ENCODE assay signal across 14 cellular contexts in genomic region chr1:24117722-24118409, GRCh38. TPM values are rescaled to one million over a fixed set of nuclear protein-coding genes. Genes with fewer than 3 reads are reported as not detected.
DNase-seq lines count a peak whose midpoint lies in the region; ATAC-seq and TF ChIP-seq lines count a peak whose summit lies in the region.
"Had no signal": no experiment of that assay in that cellular context is flagged by ENCODE, and none has a peak within 500 bp of the region (broad histone marks: within the 10 kb centered on the region; RNA-seq: fewer than 3 reads in every experiment).

No MANE protein-coding gene starts in this region.

- no peaks in the 10 kb centered on the region for H3K36me3 ChIP-seq in mucosa of descending colon (ENCODE audit: low read depth)

- no peaks in the 10 kb centered on the region for H3K9me3 ChIP-seq in mucosa of descending colon

- DNase-seq in A172 (ENCODE audit: low spot score), result peak; percentile 69
- DNase-seq in HS-5 (ENCODE audit: low read depth), result peak; percentile 15
- DNase-seq in cardiac fibroblast (ENCODE audit: low read depth in 2 of 2), result peak; percentile 37 to 71
- peak; percentile 56 to 77 (median 57) for DNase-seq in mucosa of descending colon
- DNase-seq in NCI-H2196 treated with DMSO at 0.1 percent for 48 hours (lab: John Stamatoyannopoulos, UW; ENCODE audit: unreplicated experiment), result no peak
- no peak for DNase-seq in KG1 (lab: John Stamatoyannopoulos, UW)
- DNase-seq in activated T-helper 2 cell treated with anti-CD3 and anti-CD28 coated beads, Interferon-gamma antibody, Interleukin-2, Interleukin-4, amounts not matched to agents 10 μg/mL and 5 μg/mL and 100 μg/mL, durations not matched to agents 14 hours and 24 hours and 36 hours (ENCODE audit: low spot score), result no peak
- DNase-seq: activated CD4-positive, alpha-beta memory T cell treated with anti-CD3 and anti-CD28 coated beads, Interleukin-2, amount 10 ng/mL, durations not matched to agents 7 days and 5 days; head of caudate nucleus; NCI-H187; T-helper 17 cell had no signal

- no peaks in the 10 kb centered on the region for H3K4me1 Mint-ChIP-seq in activated T-helper 2 cell treated with anti-CD3 and anti-CD28 coated beads, Interferon-gamma antibody, Interleukin-2, Interleukin-4, amounts not matched to agents 10 μg/mL and 5 μg/mL and 100 μg/mL, durations not matched to agents 14 hours and 24 hours and 36 hours (ENCODE audit: low read depth)
- H3K4me1 Mint-ChIP-seq: activated CD4-positive, alpha-beta memory T cell treated with anti-CD3 and anti-CD28 coated beads, Interleukin-2, amount 10 ng/mL, durations not matched to agents 7 days and 5 days had no signal

- H3K4me3 ChIP-seq in cardiac fibroblast (replicated peaks in 1 of 2; ENCODE audit: low read depth in 2 of 2, low read length in 2 of 2), result no peak overlapping the region
- H3K4me3 ChIP-seq in mucosa of descending colon, result no peak overlapping the region

- H3K27me3 Mint-ChIP-seq in activated T-helper 2 cell treated with anti-CD3 and anti-CD28 coated beads, Interferon-gamma antibody, Interleukin-2, Interleukin-4, amounts not matched to agents 10 μg/mL and 5 μg/mL and 100 μg/mL, durations not matched to agents 14 hours and 24 hours and 36 hours (ENCODE audit: low read depth), result peaks cover 19% of the 10 kb centered on the region

- no peak overlapping the region for H3K4me3 Mint-ChIP-seq in activated T-helper 2 cell treated with anti-CD3 and anti-CD28 coated beads, Interferon-gamma antibody, Interleukin-2, Interleukin-4, amounts not matched to agents 10 μg/mL and 5 μg/mL and 100 μg/mL, durations not matched to agents 14 hours and 24 hours and 36 hours (ENCODE audit: low read depth)
- H3K4me3 Mint-ChIP-seq: activated CD4-positive, alpha-beta memory T cell treated with anti-CD3 and anti-CD28 coated beads, Interleukin-2, amount 10 ng/mL, durations not matched to agents 7 days and 5 days; T-helper 17 cell had no signal

- no peak overlapping the region for H3K27ac Mint-ChIP-seq in activated T-helper 2 cell treated with anti-CD3 and anti-CD28 coated beads, Interferon-gamma antibody, Interleukin-2, Interleukin-4, amounts not matched to agents 10 μg/mL and 5 μg/mL and 100 μg/mL, durations not matched to agents 14 hours and 24 hours and 36 hours
- H3K27ac Mint-ChIP-seq: activated CD4-positive, alpha-beta memory T cell treated with anti-CD3 and anti-CD28 coated beads, Interleukin-2, amount 10 ng/mL, durations not matched to agents 7 days and 5 days; activated naive CD4-positive, alpha-beta T cell treated with anti-CD3 and anti-CD28 coated beads, Interleukin-2, amount 50 U/mL, for 72 hours; T-helper 17 cell had no signal

- H3K9me3 Mint-ChIP-seq in activated T-helper 2 cell treated with anti-CD3 and anti-CD28 coated beads, Interferon-gamma antibody, Interleukin-2, Interleukin-4, amounts not matched to agents 10 μg/mL and 5 μg/mL and 100 μg/mL, durations not matched to agents 14 hours and 24 hours and 36 hours, result no peaks in the 10 kb centered on the region
- H3K9me3 Mint-ChIP-seq: activated CD4-positive, alpha-beta memory T cell treated with anti-CD3 and anti-CD28 coated beads, Interleukin-2, amount 10 ng/mL, durations not matched to agents 7 days and 5 days; activated naive CD4-positive, alpha-beta T cell treated with anti-CD3 and anti-CD28 coated beads, Interleukin-2, amount 50 U/mL, for 72 hours had no signal

- ATAC-seq in mucosa of descending colon (peak; percentile 59), HG03439 (IDR thresholded peaks at IDR 0.05; ENCODE audit: unreplicated experiment) (no peak)
- ATAC-seq: activated naive CD4-positive, alpha-beta T cell treated with anti-CD3 and anti-CD28 coated beads, Interleukin-2, amount 50 U/mL, for 72 hours; T-helper 17 cell had no signal

- no peaks in the 10 kb centered on the region for H3K36me3 Mint-ChIP-seq in activated T-helper 2 cell treated with anti-CD3 and anti-CD28 coated beads, Interferon-gamma antibody, Interleukin-2, Interleukin-4, amounts not matched to agents 10 μg/mL and 5 μg/mL and 100 μg/mL, durations not matched to agents 14 hours and 24 hours and 36 hours (ENCODE audit: low read depth)
- H3K36me3 Mint-ChIP-seq: activated naive CD4-positive, alpha-beta T cell treated with anti-CD3 and anti-CD28 coated beads, Interleukin-2, amount 50 U/mL, for 72 hours had no signal

- TF ChIP-seq CTCF in cardiac fibroblast (IDR thresholded peaks at IDR 0.05; ENCODE audit: low read depth, low read length) (no peak), mucosa of descending colon (IDR thresholded peaks at IDR 0.05) (no peak)

- peaks cover 36% of the 10 kb centered on the region for H3K4me1 ChIP-seq in mucosa of descending colon (ENCODE audit: low read depth)

- intact Hi-C loops in mucosa of descending colon (cut with DNase I, micrococcal nuclease), result no loop called here
- intact Hi-C loops in activated T-helper 2 cell treated with anti-CD3 and anti-CD28 coated beads, Interferon-gamma antibody, Interleukin-2, Interleukin-4, amounts not matched to agents 10 μg/mL and 5 μg/mL and 100 μg/mL, durations not matched to agents 14 hours and 24 hours and 36 hours (cut with micrococcal nuclease), result no loop called here

RNA-seq across cellular contexts. Expression of gene MYOM3, which starts 5.9 kb away (rescaled TPM):
- total RNA-seq in A172 (2014; rRNA removed; shearing (Covaris generic)), result 12.5 and 14.2 TPM in 2 replicates
- total RNA-seq in mucosa of descending colon, result 1 to 10 TPM; 2.6 to 3.4 (median 2.7) TPM
- not detected in 2 replicates for total RNA-seq in activated T-helper 2 cell treated with anti-CD3 and anti-CD28 coated beads, Interferon-gamma antibody, Interleukin-2, Interleukin-4, amounts not matched to agents 10 μg/mL and 5 μg/mL and 100 μg/mL, durations not matched to agents 14 hours and 24 hours and 36 hours
- total RNA-seq: activated CD4-positive, alpha-beta memory T cell treated with anti-CD3 and anti-CD28 coated beads, Interleukin-2, amount 10 ng/mL, durations not matched to agents 7 days and 5 days; activated naive CD4-positive, alpha-beta T cell treated with anti-CD3 and anti-CD28 coated beads, Interleukin-2, amount 50 U/mL, for 72 hours; lung microvascular endothelial cell; T-helper 17 cell had no signal

RNA-seq across cellular contexts. Expression of gene IL22RA1, which starts 25.1 kb away (rescaled TPM):
- total RNA-seq in A172 (2014; rRNA removed; shearing (Covaris generic)), result 0.53 and 2.1 TPM in 2 replicates
- 10 to 100 TPM; 13.8 to 43.1 (median 28.2) TPM for total RNA-seq in mucosa of descending colon
- not detected in 2 replicates for total RNA-seq in activated T-helper 2 cell treated with anti-CD3 and anti-CD28 coated beads, Interferon-gamma antibody, Interleukin-2, Interleukin-4, amounts not matched to agents 10 μg/mL and 5 μg/mL and 100 μg/mL, durations not matched to agents 14 hours and 24 hours and 36 hours
- total RNA-seq: activated CD4-positive, alpha-beta memory T cell treated with anti-CD3 and anti-CD28 coated beads, Interleukin-2, amount 10 ng/mL, durations not matched to agents 7 days and 5 days; activated naive CD4-positive, alpha-beta T cell treated with anti-CD3 and anti-CD28 coated beads, Interleukin-2, amount 50 U/mL, for 72 hours; lung microvascular endothelial cell; T-helper 17 cell had no signal

Comparison
In these comparisons a context has a peak if more than half of its experiments do, and no peak if none do; other contexts are left out.
1. DNase-seq: peak in A172 (single experiment), HS-5 (single experiment), cardiac fibroblast (2 of 2) and mucosa of descending colon (3 of 3); none in NCI-H2196 treated with DMSO at 0.1 percent for 48 hours (single experiment), KG1 (single experiment) and activated T-helper 2 cell treated with anti-CD3 and anti-CD28 coated beads, Interferon-gamma antibody, Interleukin-2, Interleukin-4, amounts not matched to agents 10 μg/mL and 5 μg/mL and 100 μg/mL, durations not matched to agents 14 hours and 24 hours and 36 hours (single experiment).